8 cellular contexts compared by ENCODE assay signal in genomic region chr7:7182156-7183060, GRCh38. TPM values are rescaled to one million over a fixed set of nuclear protein-coding genes. Genes with fewer than 3 reads are reported as not detected.
A peak's percentile ranks its signal among the peaks of the same experiment; 100 is the strongest.
DNase-seq lines count a peak whose midpoint lies in the region; ATAC-seq and TF ChIP-seq lines count a peak whose summit lies in the region.

Gene C1GALT1 (plus strand): TSS chr7:7182544. CDS start chr7:7234320, 51,776 bp downstream.

- peak within 1 kb of the TSS; percentile 47 to 92 (median 82) for H3K4me3 ChIP-seq in spleen

- H3K36me3 ChIP-seq in spleen, result peaks cover 0 to 12% (median 0%) of the 10 kb centered on the region in 6 donors

- peaks cover 43% of the 10 kb centered on the region for H3K4me1 Mint-ChIP-seq in activated B cell treated with CpG ODN at 0.5 μM for 24 hours

- intact Hi-C loops in activated B cell treated with CpG ODN at 0.5 μM for 24 hours (cut with micrococcal nuclease) (loop anchor here (1.0 to 5.0 kb wide), 11 partner anchors 19 to 786 kb away; partner anchors contain the start of genes GLCCI1, MIOS and UMAD1), spleen (cut with DNase I; ENCODE audit: low total_unique reads) (loop anchor here (10.0 kb wide), 2 partner anchors 62 to 242 kb away; no protein-coding TSS in a partner anchor)

- H3K9me3 ChIP-seq in spleen, result no peaks in the 10 kb centered on the region

- in situ Hi-C loops in GM18951 (cut with MboI; ENCODE audit: low sequenced_read_pairs, unreplicated experiment), result no loop called here

- H3K4me1 ChIP-seq in spleen, result peaks cover 21 to 58% (median 41%) of the 10 kb centered on the region in 6 donors

- H3K27me3 Mint-ChIP-seq in activated B cell treated with CpG ODN at 0.5 μM for 24 hours, result no peaks in the 10 kb centered on the region

- H3K27me3 ChIP-seq in spleen (replicated peaks in 1 of 7), result no peaks in the 10 kb centered on the region

- H3K4me3 Mint-ChIP-seq in activated B cell treated with CpG ODN at 0.5 μM for 24 hours, result peak within 1 kb of the TSS; percentile 99

- TF ChIP-seq POLR2A in GM18951 (IDR thresholded peaks at IDR 0.05; ENCODE audit: extremely low read depth, insufficient read depth, insufficient read length), result peak; percentile 78
- TF ChIP-seq POLR2A in spleen (IDR thresholded peaks at IDR 0.05), result peak; percentile 64 to 96 (median 86)

- WGBS in spleen, 5 donors, result 0% methylated on average over 37 to 82 of the region's 82 CpGs

- CTCF ChIA-PET in activated B cell treated with CpG ODN at 0.5 μM for 24 hours (lab: Charles Lee), result interaction anchor here (0.6 to 2.6 kb wide), 21 partner anchors 18 to 387 kb away, joined by 3 to 25 read pairs (median 4); no protein-coding TSS in a partner anchor

- peak; percentile 96 for DNase-seq in AG09319 (ENCODE audit: extremely low read depth, low read depth)
- peak; percentile 99 for DNase-seq in NCI-H226
- DNase-seq in activated B cell treated with CpG ODN at 0.5 μM for 24 hours, result peak; percentile 94
- DNase-seq in caudate nucleus (lab: John Stamatoyannopoulos, UW), result peak; percentile 61 to 99 (median 96)
- peak; percentile 95 for DNase-seq in inferior parietal cortex (ENCODE audit: extremely low spot score)
- peak; percentile 99 for DNase-seq in spleen

- H3K36me3 Mint-ChIP-seq in activated B cell treated with CpG ODN at 0.5 μM for 24 hours (ENCODE audit: low read depth), result peaks cover 27% of the 10 kb centered on the region

- no peaks in the 10 kb centered on the region for H3K9me3 Mint-ChIP-seq in activated B cell treated with CpG ODN at 0.5 μM for 24 hours

- peak within 1 kb of the TSS; percentile 98 for H3K27ac ChIP-seq in caudate nucleus (ENCODE audit: low read depth, low read length)
- H3K27ac ChIP-seq in spleen, result peak within 1 kb of the TSS; percentile 94 to 100 (median 99)

- peak; percentile 86 for ATAC-seq in HG03196 (IDR thresholded peaks at IDR 0.05; ENCODE audit: unreplicated experiment)
- ATAC-seq in activated B cell treated with CpG ODN at 0.5 μM for 24 hours (ENCODE audit: low read depth), result peak; percentile 84

- TF ChIP-seq CTCF in AG09319 (IDR thresholded peaks at IDR 0.05; ENCODE audit: low read depth, low read length) (peak; percentile 58), activated B cell treated with CpG ODN at 0.5 μM for 24 hours (IDR thresholded peaks at IDR 0.05) (no peak), spleen (IDR thresholded peaks at IDR 0.05 in 8 of 11, conservative IDR thresholded peaks at IDR 0.05 in 3 of 11) (peak; percentile 29 to 81 (median 58))

- H3K27ac Mint-ChIP-seq in activated B cell treated with CpG ODN at 0.5 μM for 24 hours, result peak within 1 kb of the TSS; percentile 100

- POLR2A ChIA-PET in activated B cell treated with CpG ODN at 0.5 μM for 24 hours (lab: Charles Lee), result interaction anchor here (0.5 to 4.1 kb wide), 28 partner anchors 10 to 786 kb away, joined by 3 to 53 read pairs (median 5); partner anchors contain the start of genes GLCCI1, MIOS and UMAD1

RNA-seq across cellular contexts. Expression of gene C1GALT1, which starts in this region (rescaled TPM):
- total RNA-seq in activated B cell treated with CpG ODN at 0.5 μM for 24 hours, result 42.1 and 44.2 TPM in 2 replicates
- total RNA-seq in spleen, result 10 to 100 TPM; 36.9 to 61.2 (median 43.3) TPM
- 1 to 10 TPM; 6.9 to 9.2 (median 7.9) TPM for polyA plus RNA-seq in spleen

Comparison
In these comparisons a context has a peak if more than half of its experiments do, and no peak if none do; other contexts are left out.
1. Peak in every context shown above with its lines: DNase-seq, ATAC-seq, H3K4me3 ChIP-seq and H3K27ac ChIP-seq.